8 cellular contexts compared by ENCODE assay signal in the genomic region with DNA sequence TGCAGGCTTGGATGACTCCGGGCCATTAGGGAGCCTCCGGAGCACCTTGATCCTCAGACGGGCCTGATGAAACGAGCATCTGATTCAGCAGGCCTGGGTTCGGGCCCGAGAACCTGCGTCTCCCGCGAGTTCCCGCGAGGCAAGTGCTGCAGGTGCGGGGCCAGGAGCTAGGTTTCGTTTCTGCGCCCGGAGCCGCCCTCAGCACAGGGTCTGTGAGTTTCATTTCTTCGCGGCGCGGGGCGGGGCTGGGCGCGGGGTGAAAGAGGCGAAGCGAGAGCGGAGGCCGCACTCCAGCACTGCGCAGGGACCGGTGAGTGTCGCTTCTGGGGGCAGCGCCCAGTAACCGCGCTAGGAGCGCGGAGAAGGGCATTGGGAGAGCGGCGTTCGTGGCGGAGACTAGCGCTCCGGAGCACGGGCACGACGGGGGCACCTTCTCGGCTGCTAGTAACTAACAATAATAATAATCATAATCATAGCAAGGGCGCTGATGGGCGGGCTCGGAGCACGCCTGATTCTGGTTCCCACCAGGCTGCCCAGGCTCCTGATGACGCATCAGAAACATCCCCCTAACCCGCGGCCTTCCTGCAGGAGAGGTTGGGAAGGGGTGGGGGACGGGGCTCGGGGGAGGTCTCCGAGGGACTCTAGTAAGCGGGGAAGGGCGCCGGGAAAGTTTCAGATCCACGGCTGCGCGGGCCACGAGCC. TPM values are rescaled to one million over a fixed set of nuclear protein-coding genes. Genes with fewer than 3 reads are reported as not detected.
DNase-seq lines count a peak whose midpoint lies in the region; ATAC-seq lines count a peak whose summit lies in the region.

A gene with protein sequence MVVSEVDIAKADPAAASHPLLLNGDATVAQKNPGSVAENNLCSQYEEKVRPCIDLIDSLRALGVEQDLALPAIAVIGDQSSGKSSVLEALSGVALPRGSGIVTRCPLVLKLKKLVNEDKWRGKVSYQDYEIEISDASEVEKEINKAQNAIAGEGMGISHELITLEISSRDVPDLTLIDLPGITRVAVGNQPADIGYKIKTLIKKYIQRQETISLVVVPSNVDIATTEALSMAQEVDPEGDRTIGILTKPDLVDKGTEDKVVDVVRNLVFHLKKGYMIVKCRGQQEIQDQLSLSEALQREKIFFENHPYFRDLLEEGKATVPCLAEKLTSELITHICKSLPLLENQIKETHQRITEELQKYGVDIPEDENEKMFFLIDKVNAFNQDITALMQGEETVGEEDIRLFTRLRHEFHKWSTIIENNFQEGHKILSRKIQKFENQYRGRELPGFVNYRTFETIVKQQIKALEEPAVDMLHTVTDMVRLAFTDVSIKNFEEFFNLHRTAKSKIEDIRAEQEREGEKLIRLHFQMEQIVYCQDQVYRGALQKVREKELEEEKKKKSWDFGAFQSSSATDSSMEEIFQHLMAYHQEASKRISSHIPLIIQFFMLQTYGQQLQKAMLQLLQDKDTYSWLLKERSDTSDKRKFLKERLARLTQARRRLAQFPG (plus strand): TSS at position 286 of the 702 bp plus-strand sequence. CDS start 5,832 bp downstream, outside the sequence.

- H3K27ac ChIP-seq in CD8-positive, alpha-beta memory T cell (ENCODE audit: low read depth, low read length), result peak within 1 kb of the TSS; percentile 70
- H3K27ac ChIP-seq in ectodermal cell (ENCODE audit: insufficient read depth, low read depth, low read length, poor library complexity, severe bottlenecking), result no peak within 1 kb of the TSS

- H3K27me3 ChIP-seq in CD8-positive, alpha-beta memory T cell (ENCODE audit: insufficient read depth, low read length, poor library complexity, severe bottlenecking), result no peaks in the 10 kb centered on the region
- H3K27me3 ChIP-seq in ectodermal cell (ENCODE audit: control insufficient read depth, insufficient read depth, low read length, poor library complexity, severe bottlenecking), result peaks cover 47% of the 10 kb centered on the region

- H3K4me3 ChIP-seq in CD8-positive, alpha-beta memory T cell (ENCODE audit: low read length), result peak within 1 kb of the TSS; percentile 82
- peak within 1 kb of the TSS; percentile 45 for H3K4me3 ChIP-seq in ectodermal cell (ENCODE audit: insufficient read depth, low read depth, low read length)

- H3K4me1 Mint-ChIP-seq in CD8-positive, alpha-beta memory T cell, result peaks cover 33 to 58% (median 44%) of the 10 kb centered on the region in 3 donors
- H3K4me1 Mint-ChIP-seq in IgD-negative memory B cell (peaks cover 33 to 54% (median 53%) of the 10 kb centered on the region in 3 donors), memory B cell (peaks cover 36% of the 10 kb centered on the region)

- H3K4me1 ChIP-seq in CD8-positive, alpha-beta memory T cell (ENCODE audit: insufficient read depth, low read length), result peaks cover 12% of the 10 kb centered on the region
- H3K4me1 ChIP-seq in ectodermal cell (ENCODE audit: control insufficient read depth, insufficient read depth, low read length), result no peaks in the 10 kb centered on the region

- peak; percentile 69 to 90 (median 82) for DNase-seq in CD8-positive, alpha-beta memory T cell
- DNase-seq in activated CD4-positive, alpha-beta T cell treated with anti-CD3 and anti-CD28 coated beads, Interleukin-2, amount 50 U/mL, for 48 hours, result peak; percentile 80 to 82
- DNase-seq in memory B cell (ENCODE audit: low spot score in 2 of 2) (peak; percentile 74 to 75), islet precursor cell (no peak)
- DNase-seq in stimulated activated CD4-positive, alpha-beta T cell treated with anti-CD3 and anti-CD28 coated beads, TNF-alpha, amount 100 ng/mL, for 48 hours (ENCODE audit: low read depth in 3 of 3), result peak; percentile 58 to 78 (median 75)

- peaks cover 0 to 34% (median 4%) of the 10 kb centered on the region in 3 donors for H3K36me3 Mint-ChIP-seq in CD8-positive, alpha-beta memory T cell
- peaks cover 5% of the 10 kb centered on the region for H3K36me3 Mint-ChIP-seq in IgD-negative memory B cell
- H3K36me3 Mint-ChIP-seq in memory B cell, result peaks cover 10% of the 10 kb centered on the region

- H3K9me3 Mint-ChIP-seq in CD8-positive, alpha-beta memory T cell, result no peaks in the 10 kb centered on the region
- no peaks in the 10 kb centered on the region for H3K9me3 Mint-ChIP-seq in IgD-negative memory B cell
- no peaks in the 10 kb centered on the region for H3K9me3 Mint-ChIP-seq in memory B cell

- H3K4me3 Mint-ChIP-seq in CD8-positive, alpha-beta memory T cell, result peak within 1 kb of the TSS; percentile 93 to 98 (median 97)
- H3K4me3 Mint-ChIP-seq in IgD-negative memory B cell (peak within 1 kb of the TSS; percentile 94 to 98 (median 96)), memory B cell (peak within 1 kb of the TSS; percentile 96)

- ATAC-seq in GM21360 (IDR thresholded peaks at IDR 0.05; ENCODE audit: unreplicated experiment), result peak; percentile 77
- ATAC-seq in memory B cell (ENCODE audit: low read depth), result peak; percentile 97

- H3K36me3 ChIP-seq in CD8-positive, alpha-beta memory T cell (ENCODE audit: insufficient read depth, low read length), result peaks cover 5% of the 10 kb centered on the region
- H3K36me3 ChIP-seq in ectodermal cell (ENCODE audit: control insufficient read depth, insufficient read depth, low read length), result no peaks in the 10 kb centered on the region

- CTCF ChIA-PET in CD8-positive, alpha-beta memory T cell (lab: Charles Lee), result interaction anchor here (1.7 kb wide), 1 partner anchor 57 kb away, joined by 4 read pairs; no protein-coding TSS in a partner anchor

- POLR2A ChIA-PET in CD8-positive, alpha-beta memory T cell (lab: Charles Lee), result interaction anchor here (0.8 to 2.8 kb wide), 5 partner anchors 9 to 143 kb away, joined by 3 to 21 read pairs (median 4); a partner anchor contains a TSS

- H3K9me3 ChIP-seq in CD8-positive, alpha-beta memory T cell (ENCODE audit: low read length), result no peaks in the 10 kb centered on the region
- no peaks in the 10 kb centered on the region for H3K9me3 ChIP-seq in ectodermal cell (ENCODE audit: control insufficient read depth, low read length)

- H3K27me3 Mint-ChIP-seq in CD8-positive, alpha-beta memory T cell, result no peaks in the 10 kb centered on the region
- H3K27me3 Mint-ChIP-seq in IgD-negative memory B cell (no peaks in the 10 kb centered on the region), memory B cell (no peaks in the 10 kb centered on the region)

- WGBS in ectodermal cell, 2 experiments, result 3 to 4% methylated on average over 62 of the region's 62 CpGs

- peak within 1 kb of the TSS; percentile 92 to 98 (median 96) for H3K27ac Mint-ChIP-seq in CD8-positive, alpha-beta memory T cell
- H3K27ac Mint-ChIP-seq in IgD-negative memory B cell, result peak within 1 kb of the TSS; percentile 84 to 96 (median 93)
- H3K27ac Mint-ChIP-seq in memory B cell, result peak within 1 kb of the TSS; percentile 94

RNA-seq across cellular contexts. Expression of the gene that starts here (rescaled TPM):
- total RNA-seq in CD8-positive, alpha-beta memory T cell, result 10 to 100 TPM; 10.5 to 10.6 TPM
- 75.9 TPM for polyA plus RNA-seq in CD8-positive, alpha-beta memory T cell
- 128 TPM for polyA plus RNA-seq in IgD-negative memory B cell
- 1.4 TPM for polyA plus RNA-seq in ectodermal cell (2013, experiment 1 of 4)
- polyA plus RNA-seq in ectodermal cell (2013, experiment 2 of 4), result 2.1 TPM
- 0.64 TPM for polyA plus RNA-seq in ectodermal cell (2013, experiment 3 of 4)
- polyA plus RNA-seq in ectodermal cell (2013, experiment 4 of 4), result 1.3 TPM
